ENCODE assay signal across 25 cellular contexts in genomic region chr15:62616746-62617145, GRCh38.
"Had no signal": no experiment of that assay in that cellular context is flagged by ENCODE, and none has a peak within 500 bp of the region (broad histone marks: within the 10 kb centered on the region; RNA-seq: fewer than 3 reads in every experiment).

No MANE protein-coding gene starts in this region.

- H3K9me3 Mint-ChIP-seq: naive thymus-derived CD8-positive, alpha-beta T cell; nephron progenitor cell; neural progenitor cell; stimulated activated memory B cell treated with anti-CD40 and anti-IgM and Interleukin-4, amounts not matched to agents 10 μg/mL and 1 μg/mL and 100 μg/mL, for 72 hours; stimulated activated naive CD8-positive, alpha-beta T cell treated with anti-CD3 and anti-CD28 coated beads, Interleukin-15, amount 100 ng/mL, for 72 hours; type B pancreatic cell had no signal

- H3K4me1 ChIP-seq: neural progenitor cell, parathyroid adenoma, right lobe of liver had no signal

- H3K9ac ChIP-seq: neural progenitor cell, parathyroid adenoma had no signal

- H3K4me3 Mint-ChIP-seq: naive thymus-derived CD8-positive, alpha-beta T cell; nephron progenitor cell; neural progenitor cell; stimulated activated memory B cell treated with anti-CD40 and anti-IgM and Interleukin-4, amounts not matched to agents 10 μg/mL and 1 μg/mL and 100 μg/mL, for 72 hours; stimulated activated naive CD8-positive, alpha-beta T cell treated with anti-CD3 and anti-CD28 coated beads, Interleukin-15, amount 100 ng/mL, for 72 hours; type B pancreatic cell had no signal

- H3K4me1 Mint-ChIP-seq: naive thymus-derived CD8-positive, alpha-beta T cell; stimulated activated memory B cell treated with anti-CD40 and anti-IgM and Interleukin-4, amounts not matched to agents 10 μg/mL and 1 μg/mL and 100 μg/mL, for 72 hours; stimulated activated naive CD8-positive, alpha-beta T cell treated with anti-CD3 and anti-CD28 coated beads, Interleukin-15, amount 100 ng/mL, for 72 hours had no signal

- H3K36me3 Mint-ChIP-seq: naive thymus-derived CD8-positive, alpha-beta T cell; neural progenitor cell; stimulated activated memory B cell treated with anti-CD40 and anti-IgM and Interleukin-4, amounts not matched to agents 10 μg/mL and 1 μg/mL and 100 μg/mL, for 72 hours had no signal

- H3K9me3 ChIP-seq: lower lobe of right lung, neutrophil, psoas muscle, right lobe of liver, tibial nerve, vagina had no signal

- H3K36me3 ChIP-seq: lower lobe of right lung, neural progenitor cell, neutrophil, right lobe of liver, tibial nerve, vagina had no signal

- H2AFZ ChIP-seq: neural progenitor cell, parathyroid adenoma had no signal

- H3K4me2 ChIP-seq: neural progenitor cell, smooth muscle cell had no signal

- H3K27ac ChIP-seq: lower lobe of right lung, neural progenitor cell, neutrophil, parathyroid adenoma, psoas muscle, right lobe of liver, tibial nerve had no signal

- H3K27me3 ChIP-seq: neural progenitor cell, neutrophil, right lobe of liver, tibial nerve, vagina had no signal

- H3K27ac Mint-ChIP-seq: naive thymus-derived CD8-positive, alpha-beta T cell; neural progenitor cell; stimulated activated memory B cell treated with anti-CD40 and anti-IgM and Interleukin-4, amounts not matched to agents 10 μg/mL and 1 μg/mL and 100 μg/mL, for 72 hours; stimulated activated naive CD8-positive, alpha-beta T cell treated with anti-CD3 and anti-CD28 coated beads, Interleukin-15, amount 100 ng/mL, for 72 hours; type B pancreatic cell had no signal

- ATAC-seq: left lobe of liver; lower lobe of right lung; naive thymus-derived CD8-positive, alpha-beta T cell; right lobe of liver; stimulated activated memory B cell treated with anti-CD40 and anti-IgM and Interleukin-4, amounts not matched to agents 10 μg/mL and 1 μg/mL and 100 μg/mL, for 72 hours; stimulated activated naive CD8-positive, alpha-beta T cell treated with anti-CD3 and anti-CD28 coated beads, Interleukin-15, amount 100 ng/mL, for 72 hours had no signal

- H3K4me3 ChIP-seq: lower lobe of right lung, neural progenitor cell, psoas muscle, right lobe of liver, smooth muscle cell, tibial nerve, vagina had no signal

- H3K27me3 Mint-ChIP-seq: stimulated activated naive CD8-positive, alpha-beta T cell treated with anti-CD3 and anti-CD28 coated beads, Interleukin-15, amount 100 ng/mL, for 72 hours; type B pancreatic cell had no signal

- DNase-seq: islet precursor cell; lower lobe of right lung; mammary epithelial cell; mesenchymal stem cell; naive thymus-derived CD8-positive, alpha-beta T cell; nephron progenitor cell; occipital lobe; psoas muscle; right lobe of liver; stimulated activated CD4-positive, alpha-beta T cell treated with anti-CD3 and anti-CD28 coated beads, Interleukin-1b, Interleukin-23, amount 100 ng/mL, for 48 hours; stimulated activated CD4-positive, alpha-beta T cell treated with anti-CD3 and anti-CD28 coated beads, Interleukin-2, amount 100 ng/mL, for 48 hours; stimulated activated CD4-positive, alpha-beta T cell treated with anti-CD3 and anti-CD28 coated beads, Interleukin-4, amount 100 ng/mL, for 4 hours; stimulated activated CD8-positive, alpha-beta memory T cell treated with anti-CD3 and anti-CD28 coated beads, Interleukin-4, amount 100 ng/mL, for 48 hours; stimulated activated naive CD4-positive, alpha-beta T cell treated with Interleukin-2 at 50 U/mL for 16 hours; stimulated activated naive CD8-positive, alpha-beta T cell treated with anti-CD3 and anti-CD28 coated beads, Interleukin-15, amount 100 ng/mL, for 72 hours; substantia nigra had no signal

- H3K79me2 ChIP-seq: parathyroid adenoma had no signal
